Comparison of ENCODE assay signal across 1 cellular context in genomic region chr9:38620483-38621433, GRCh38.
TF ChIP-seq lines count a peak whose summit lies in the region.

ANKRD18A (minus strand) TSS chr9:38620596; CDS start chr9:38620285, 311 bp downstream.

TF ChIP-seq in WTC11, 78 proteins besides CTCF, POLR2A, EP300 and RAD21 (continued from another document and continues in another):
- TF ChIP-seq ZBTB43 (CRISPR knock-in tag; IDR thresholded peaks at IDR 0.05) (0 out of 2 replicates have a peak, but pooled peaks have one; percentile 65), ZNF281 (CRISPR knock-in tag; IDR thresholded peaks at IDR 0.05) (no peak), E2F5 (CRISPR knock-in tag; IDR thresholded peaks at IDR 0.05) (0 out of 2 replicates have a peak, but pooled peaks have one; percentile 70), ZNF138 (CRISPR knock-in tag; conservative IDR thresholded peaks at IDR 0.05) (0 out of 2 replicates have a peak, but pooled peaks have one; percentile 12), STAT6 (CRISPR knock-in tag; conservative IDR thresholded peaks at IDR 0.05; ENCODE audit: low read depth) (no peak), ZBTB21 (CRISPR knock-in tag; IDR thresholded peaks at IDR 0.05; ENCODE audit: borderline replicate concordance) (0 out of 2 replicates have a peak, but pooled peaks have one; percentile 46), NFATC4 (CRISPR knock-in tag; IDR thresholded peaks at IDR 0.05) (no peak), ZNF263 (CRISPR knock-in tag; IDR thresholded peaks at IDR 0.05; ENCODE audit: low read depth) (no peak), ZNF416 (CRISPR knock-in tag; IDR thresholded peaks at IDR 0.05) (no peak), ELF4 (CRISPR knock-in tag; IDR thresholded peaks at IDR 0.05; ENCODE audit: low read depth) (0 out of 2 replicates have a peak, but pooled peaks have one; percentile 38), MXD4 (CRISPR knock-in tag; IDR thresholded peaks at IDR 0.05; ENCODE audit: borderline replicate concordance) (no peak), NFE2L1 (CRISPR knock-in tag; IDR thresholded peaks at IDR 0.05) (0 out of 2 replicates have a peak, but pooled peaks have one; percentile 12), IRF2 (CRISPR knock-in tag; IDR thresholded peaks at IDR 0.05; ENCODE audit: borderline replicate concordance, low read depth) (no peak), NFYB (CRISPR knock-in tag; conservative IDR thresholded peaks at IDR 0.05; ENCODE audit: low read depth) (no peak), CREM (CRISPR knock-in tag; IDR thresholded peaks at IDR 0.05) (no peak), GABPB1 (CRISPR knock-in tag; IDR thresholded peaks at IDR 0.05) (0 out of 2 replicates have a peak, but pooled peaks have one; percentile 53), HMGA2 (CRISPR knock-in tag; IDR thresholded peaks at IDR 0.05) (no peak), ATF6 (CRISPR knock-in tag; IDR thresholded peaks at IDR 0.05) (no peak), FOXK1 (CRISPR knock-in tag; IDR thresholded peaks at IDR 0.05) (0 out of 2 replicates have a peak, but pooled peaks have one; percentile 30), FOXJ3 (CRISPR knock-in tag; IDR thresholded peaks at IDR 0.05; ENCODE audit: borderline replicate concordance) (no peak), KAT7 (CRISPR knock-in tag; IDR thresholded peaks at IDR 0.05; ENCODE audit: borderline replicate concordance) (0 out of 2 replicates have a peak, but pooled peaks have one; percentile 82), TEAD1 (CRISPR knock-in tag; IDR thresholded peaks at IDR 0.05) (peak; percentile 79), SMAD4 (CRISPR knock-in tag; IDR thresholded peaks at IDR 0.05) (no peak), RORB (CRISPR knock-in tag; IDR thresholded peaks at IDR 0.05) (no peak), MYBL2 (CRISPR knock-in tag; IDR thresholded peaks at IDR 0.05) (peak; percentile 78), ERG (CRISPR knock-in tag; IDR thresholded peaks at IDR 0.05) (no peak), SOX15 (CRISPR knock-in tag; IDR thresholded peaks at IDR 0.05) (no peak), PRRX2 (CRISPR knock-in tag; IDR thresholded peaks at IDR 0.05) (no peak), IRF1 (CRISPR knock-in tag; IDR thresholded peaks at IDR 0.05) (no peak), TCF7 (CRISPR knock-in tag; IDR thresholded peaks at IDR 0.05; ENCODE audit: low read depth) (no peak), ZNF232 (CRISPR knock-in tag; IDR thresholded peaks at IDR 0.05) (0 out of 2 replicates have a peak, but pooled peaks have one; percentile 48), FOXP4 (CRISPR knock-in tag; IDR thresholded peaks at IDR 0.05) (peak; percentile 48; the same call in 1 of the 2 replicates), E2F1 (CRISPR knock-in tag; IDR thresholded peaks at IDR 0.05) (peak; percentile 76; the same call in 1 of the 2 replicates), AR (CRISPR knock-in tag; IDR thresholded peaks at IDR 0.05) (no peak), ZSCAN18 (CRISPR knock-in tag; IDR thresholded peaks at IDR 0.05) (no peak), ESRRA (CRISPR knock-in tag; IDR thresholded peaks at IDR 0.05; ENCODE audit: borderline replicate concordance) (0 out of 2 replicates have a peak, but pooled peaks have one; percentile 20), MAX (CRISPR knock-in tag; IDR thresholded peaks at IDR 0.05) (peak; percentile 86)
